ENCODE assay signal across 1 cellular context in genomic region chr9:125679597-125680189, GRCh38.
TF ChIP-seq lines count a peak whose summit lies in the region.

No MANE protein-coding gene starts in this region.

TF ChIP-seq in GM12878, 131 proteins besides CTCF, POLR2A, EP300 and RAD21:
- TF ChIP-seq, protein P1, sequence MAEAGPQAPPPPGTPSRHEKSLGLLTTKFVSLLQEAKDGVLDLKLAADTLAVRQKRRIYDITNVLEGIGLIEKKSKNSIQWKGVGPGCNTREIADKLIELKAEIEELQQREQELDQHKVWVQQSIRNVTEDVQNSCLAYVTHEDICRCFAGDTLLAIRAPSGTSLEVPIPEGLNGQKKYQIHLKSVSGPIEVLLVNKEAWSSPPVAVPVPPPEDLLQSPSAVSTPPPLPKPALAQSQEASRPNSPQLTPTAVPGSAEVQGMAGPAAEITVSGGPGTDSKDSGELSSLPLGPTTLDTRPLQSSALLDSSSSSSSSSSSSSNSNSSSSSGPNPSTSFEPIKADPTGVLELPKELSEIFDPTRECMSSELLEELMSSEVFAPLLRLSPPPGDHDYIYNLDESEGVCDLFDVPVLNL (IDR thresholded peaks at IDR 0.05; ENCODE audit: low read depth, low read length) = no peak
- TF ChIP-seq SKIL (IDR thresholded peaks at IDR 0.05; ENCODE audit: low read depth, poor library complexity, severe bottlenecking) (peak; percentile 10), IKZF2 (IDR thresholded peaks at IDR 0.05) (peak; percentile 62 to 63; a peak in 2 of 4 replicates), MTA2 (IDR thresholded peaks at IDR 0.05; ENCODE audit: low read depth) (peak; percentile 42; the same call in 1 of the 2 replicates), GABPA (IDR thresholded peaks at IDR 0.05; ENCODE audit: low read depth) (no peak), HDGF (IDR thresholded peaks at IDR 0.05) (0 out of 2 replicates have a peak, but pooled peaks have one; percentile 16), EED (IDR thresholded peaks at IDR 0.05; ENCODE audit: low read depth) (peak; percentile 29; the same call in 1 of the 2 replicates), RELB (IDR thresholded peaks at IDR 0.05; ENCODE audit: low read depth) (peak; percentile 61), NR2F1 (conservative IDR thresholded peaks at IDR 0.05) (0 out of 2 replicates have a peak, but pooled peaks have one; percentile 9), DPF2 (IDR thresholded peaks at IDR 0.05) (peak; percentile 58; the same call in 1 of the 2 replicates), IKZF1 (conservative IDR thresholded peaks at IDR 0.05) (peak; percentile 71), IRF4 (IDR thresholded peaks at IDR 0.05; ENCODE audit: low read depth, low read length) (0 out of 2 replicates have a peak, but pooled peaks have one; percentile 10), ZZZ3 (IDR thresholded peaks at IDR 0.05; ENCODE audit: control insufficient read depth, insufficient read length, low read depth) (no peak), SPI1 (IDR thresholded peaks at IDR 0.05; ENCODE audit: borderline replicate concordance, insufficient read depth, low read depth, low read length) (peak; percentile 76; the same call in 1 of the 2 replicates), JUNB (IDR thresholded peaks at IDR 0.05) (peak; percentile 18; the same call in 1 of the 2 replicates), RB1 (IDR thresholded peaks at IDR 0.05; ENCODE audit: borderline replicate concordance) (no peak), MLLT1 (IDR thresholded peaks at IDR 0.05) (peak; percentile 35; the same call in 1 of the 2 replicates), CREB1 (IDR thresholded peaks at IDR 0.05; ENCODE audit: low read depth) (no peak), RAD51 (IDR thresholded peaks at IDR 0.05) (no peak), NR2C1 (IDR thresholded peaks at IDR 0.05) (no peak), NBN (IDR thresholded peaks at IDR 0.05) (no peak), MYC (IDR thresholded peaks at IDR 0.05; ENCODE audit: insufficient read depth, insufficient read length, insufficient replicate concordance, low read length, severe bottlenecking) (no peak), BACH1 (IDR thresholded peaks at IDR 0.05; ENCODE audit: borderline replicate concordance) (no peak)
- TF ChIP-seq, protein P2, sequence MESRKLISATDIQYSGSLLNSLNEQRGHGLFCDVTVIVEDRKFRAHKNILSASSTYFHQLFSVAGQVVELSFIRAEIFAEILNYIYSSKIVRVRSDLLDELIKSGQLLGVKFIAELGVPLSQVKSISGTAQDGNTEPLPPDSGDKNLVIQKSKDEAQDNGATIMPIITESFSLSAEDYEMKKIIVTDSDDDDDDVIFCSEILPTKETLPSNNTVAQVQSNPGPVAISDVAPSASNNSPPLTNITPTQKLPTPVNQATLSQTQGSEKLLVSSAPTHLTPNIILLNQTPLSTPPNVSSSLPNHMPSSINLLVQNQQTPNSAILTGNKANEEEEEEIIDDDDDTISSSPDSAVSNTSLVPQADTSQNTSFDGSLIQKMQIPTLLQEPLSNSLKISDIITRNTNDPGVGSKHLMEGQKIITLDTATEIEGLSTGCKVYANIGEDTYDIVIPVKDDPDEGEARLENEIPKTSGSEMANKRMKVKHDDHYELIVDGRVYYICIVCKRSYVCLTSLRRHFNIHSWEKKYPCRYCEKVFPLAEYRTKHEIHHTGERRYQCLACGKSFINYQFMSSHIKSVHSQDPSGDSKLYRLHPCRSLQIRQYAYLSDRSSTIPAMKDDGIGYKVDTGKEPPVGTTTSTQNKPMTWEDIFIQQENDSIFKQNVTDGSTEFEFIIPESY (IDR thresholded peaks at IDR 0.05) = no peak
- TF ChIP-seq, protein P3, sequence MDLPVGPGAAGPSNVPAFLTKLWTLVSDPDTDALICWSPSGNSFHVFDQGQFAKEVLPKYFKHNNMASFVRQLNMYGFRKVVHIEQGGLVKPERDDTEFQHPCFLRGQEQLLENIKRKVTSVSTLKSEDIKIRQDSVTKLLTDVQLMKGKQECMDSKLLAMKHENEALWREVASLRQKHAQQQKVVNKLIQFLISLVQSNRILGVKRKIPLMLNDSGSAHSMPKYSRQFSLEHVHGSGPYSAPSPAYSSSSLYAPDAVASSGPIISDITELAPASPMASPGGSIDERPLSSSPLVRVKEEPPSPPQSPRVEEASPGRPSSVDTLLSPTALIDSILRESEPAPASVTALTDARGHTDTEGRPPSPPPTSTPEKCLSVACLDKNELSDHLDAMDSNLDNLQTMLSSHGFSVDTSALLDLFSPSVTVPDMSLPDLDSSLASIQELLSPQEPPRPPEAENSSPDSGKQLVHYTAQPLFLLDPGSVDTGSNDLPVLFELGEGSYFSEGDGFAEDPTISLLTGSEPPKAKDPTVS (IDR thresholded peaks at IDR 0.05; ENCODE audit: low read depth, low read length) = no peak
TF ChIP-seq in GM12878: peak in this region for 13.
